In the genomic region with DNA sequence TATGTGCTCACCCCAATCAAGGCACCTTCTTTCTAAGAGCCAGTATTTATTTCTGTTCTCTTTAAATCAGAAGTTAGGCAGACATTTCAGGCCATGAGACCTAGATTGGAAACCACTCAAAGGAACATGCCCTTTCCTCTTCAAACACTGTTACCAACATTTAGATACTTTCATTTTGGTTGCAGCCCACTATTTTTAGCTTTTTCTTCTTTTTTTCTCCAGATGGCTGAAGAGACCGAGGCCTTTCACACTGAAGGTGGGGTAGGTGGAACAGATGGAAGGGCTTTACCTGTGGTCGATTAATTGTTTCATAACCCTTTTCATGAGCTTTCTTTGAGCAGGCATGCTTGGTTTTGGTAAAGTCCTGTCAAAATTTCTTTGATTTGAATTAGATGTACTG, we compare ENCODE assay signal across 29 cellular contexts. TPM values are rescaled to one million over a fixed set of nuclear protein-coding genes. Genes with fewer than 3 reads are reported as not detected.
A peak's percentile ranks its signal among the peaks of the same experiment; 100 is the strongest.
DNase-seq lines count a peak whose midpoint lies in the region; ATAC-seq, FAIRE-seq and TF ChIP-seq lines count a peak whose summit lies in the region.
"Had no signal": no experiment of that assay in that cellular context is flagged by ENCODE, and none has a peak within 500 bp of the region (broad histone marks: within the 10 kb centered on the region; RNA-seq: fewer than 3 reads in every experiment).

No MANE protein-coding gene starts in this region.

- POLR2A ChIA-PET in GM12878 (lab: Charles Lee): interaction anchor here (0.9 to 1.7 kb wide), 5 partner anchors 8 to 58 kb away, joined by 3 to 5 read pairs (median 4); no protein-coding TSS in a partner anchor

- in situ Hi-C loops in GM13976 (cut with MboI; ENCODE audit: low sequenced_read_pairs, unreplicated experiment) (no loop called here), GM12878 (cut with MboI) (no loop called here)

- H2AFZ ChIP-seq in DND-41 (ENCODE audit: low read depth, low read length) (no peak overlapping the region), GM12878 (ENCODE audit: control insufficient read depth, low read depth, low read length) (no peak overlapping the region)
- H2AFZ ChIP-seq: neural progenitor cell, parathyroid adenoma had no signal

- H3K27me3 ChIP-seq in DND-41 (ENCODE audit: insufficient read depth, low read length, poor library complexity) (no peaks in the 10 kb centered on the region), GM12878 (replicated peaks in 1 of 2; ENCODE audit: control insufficient read depth in 2 of 2, insufficient read depth in 2 of 2, low read length in 1 of 2) (no peaks in the 10 kb centered on the region)
- H3K27me3 ChIP-seq: Peyer's patch, right atrium auricular region had no signal

- peak in 1 of 2 experiments; percentile 44; a peak in 1 of 4 replicates for TF ChIP-seq EP300 in GM12878 (IDR thresholded peaks at IDR 0.05; ENCODE audit: borderline replicate concordance in 1 of 2, control insufficient read depth in 1 of 2, low read depth in 2 of 2, low read length in 2 of 2)

- CTCF ChIA-PET in GM12878 (lab: Yijun Ruan, JAX): interaction anchor here (0.6 to 2.8 kb wide), 9 partner anchors 12 to 92 kb away, joined by 3 to 9 read pairs (median 3); no protein-coding TSS in a partner anchor

- H3K4me3 ChIP-seq in DND-41 (ENCODE audit: low read depth in 1 of 2, low read length in 2 of 2) (no peak overlapping the region), GM12878 (no peak overlapping the region)
- H3K4me3 ChIP-seq: lung, neural progenitor cell, Peyer's patch, right atrium auricular region had no signal

- DNase-seq in DND-41: no peak
- DNase-seq in GM13976 (ENCODE audit: low spot score): peak; percentile 24
- peak; percentile 9 for DNase-seq in GM12878 (ENCODE audit: low read depth, low spot score)
- DNase-seq in iPS-NIHi11 (ENCODE audit: low spot score): no peak
- DNase-seq in medulla oblongata (ENCODE audit: extremely low spot score): no peak
- DNase-seq: activated CD4-positive, alpha-beta T cell treated with anti-CD3 and anti-CD28 coated beads, Interleukin-2, amount 50 U/mL, for 1 hour; activated CD8-positive, alpha-beta memory T cell treated with anti-CD3 and anti-CD28 coated beads, Interleukin-2, amount 50 U/mL, for 4 hours; activated naive CD8-positive, alpha-beta T cell treated with anti-CD3 and anti-CD28 coated beads for 36 hours; aorta; Calu3; effector CD4-positive, alpha-beta T cell; IMR-90; NCI-H1105; NCI-H1930; NCI-H526 treated with DMSO at 0.1 percent for 48 hours; Peyer's patch; SIG-M5; stimulated activated CD4-positive, alpha-beta T cell treated with anti-CD3 and anti-CD28 coated beads, Interleukin-2, amount 100 ng/mL, for 24 hours; trophoblast cell had no signal

- TF ChIP-seq POLR2A in GM12878 (IDR thresholded peaks at IDR 0.05; ENCODE audit: low read depth, low read length): no peak

- SMC1A ChIA-PET in GM12878 (lab: Charles Lee; ENCODE audit: uncharacterized antibody, unreplicated experiment): interaction anchor here (0.6 to 3.5 kb wide), 17 partner anchors 10 to 117 kb away, joined by 3 to 28 read pairs (median 6); a partner anchor contains a TSS

- BruUV-seq in GM12878 (replicated peaks; lab: Mats Ljungman, UMichigan): no TSS peak

- RAD21 ChIA-PET in GM12878 (lab: Charles Lee; ENCODE audit: unreplicated experiment): interaction anchor here (1.3 to 3.9 kb wide), 10 partner anchors 11 to 62 kb away, joined by 3 to 16 read pairs (median 5); a partner anchor contains a TSS

- no peak for TF ChIP-seq CTCF in DND-41 (IDR thresholded peaks at IDR 0.05; ENCODE audit: borderline replicate concordance, extremely low read depth, low read length, poor library complexity, severe bottlenecking)
- TF ChIP-seq CTCF in GM13976 (IDR thresholded peaks at IDR 0.05; ENCODE audit: borderline replicate concordance, control extremely low read depth, extremely low read depth, insufficient read depth, missing control alignments): no peak
- TF ChIP-seq CTCF in GM12878 (IDR thresholded peaks at IDR 0.05 in 2 of 3, conservative IDR thresholded peaks at IDR 0.05 in 1 of 3; ENCODE audit: control insufficient read depth in 2 of 3, extremely low read depth in 1 of 3, insufficient read depth in 1 of 3, low read depth in 3 of 3, low read length in 3 of 3): no peak

- ATAC-seq in DND-41 (ENCODE audit: insufficient read depth, low read depth) (no peak), HG02852 (IDR thresholded peaks at IDR 0.05; ENCODE audit: unreplicated experiment) (peak; percentile 76), GM12878 (peak; percentile 78), GM21526 (IDR thresholded peaks at IDR 0.05; ENCODE audit: low FRiP score, unreplicated experiment) (no peak)

- no peak overlapping the region for H3K4me2 ChIP-seq in DND-41 (ENCODE audit: insufficient read depth, low read length)
- peak overlapping the region; percentile 1; the same call in 1 of the 2 replicates for H3K4me2 ChIP-seq in GM12878 (ENCODE audit: control insufficient read depth, insufficient read depth)
- H3K4me2 ChIP-seq: neural progenitor cell had no signal

- H3K36me3 ChIP-seq in DND-41 (ENCODE audit: insufficient read depth, low read length) (peaks cover 87% of the 10 kb centered on the region), GM12878 (ENCODE audit: control insufficient read depth in 2 of 2, insufficient read depth in 2 of 2, low read length in 1 of 2) (no peaks in the 10 kb centered on the region; a peak in 1 of 4 replicates)
- H3K36me3 ChIP-seq: neural progenitor cell, Peyer's patch, right atrium auricular region had no signal

- H3K79me2 ChIP-seq in DND-41 (ENCODE audit: insufficient read depth, low read length) (peaks cover 100% of the 10 kb centered on the region), GM12878 (ENCODE audit: control insufficient read depth, insufficient read depth, low read length) (no peaks in the 10 kb centered on the region)
- H3K79me2 ChIP-seq: parathyroid adenoma had no signal

- peak; percentile 25; the same call in 1 of the 2 replicates for TF ChIP-seq RAD21 in GM12878 (IDR thresholded peaks at IDR 0.05; ENCODE audit: insufficient read depth, low read depth, low read length)

- H3K9me3 ChIP-seq in DND-41 (ENCODE audit: insufficient read depth, low read length, severe bottlenecking) (peaks cover 3% of the 10 kb centered on the region), GM12878 (replicated peaks; ENCODE audit: control insufficient read depth, insufficient read depth, low read length) (peaks cover 5% of the 10 kb centered on the region; the same call in 2 of the 3 replicates)
- H3K9me3 ChIP-seq: Peyer's patch had no signal

- intact Hi-C loops in GM12878 (cut with micrococcal nuclease; ENCODE audit: unreplicated experiment): no loop called here

- WGBS in GM12878 (ENCODE audit: insufficient coverage, insufficient replicate concordance, low lambda C conversion rate, missing lambda C conversion rate): 8% methylated on average over 2 of the region's 2 CpGs

- FAIRE-seq in GM12878 (lab: Jason Lieb, UNC): peak; percentile 7
- FAIRE-seq: colon, H1 had no signal

- no peak overlapping the region for H3K9ac ChIP-seq in DND-41 (ENCODE audit: low read depth, low read length)
- H3K9ac ChIP-seq in GM12878 (ENCODE audit: control insufficient read depth, insufficient read depth, low read length): no peak overlapping the region
- H3K9ac ChIP-seq: neural progenitor cell, parathyroid adenoma had no signal

- peaks cover 49% of the 10 kb centered on the region for H3K4me1 ChIP-seq in DND-41 (ENCODE audit: insufficient read depth, low read length)
- peaks cover 27% of the 10 kb centered on the region for H3K4me1 ChIP-seq in GM12878 (ENCODE audit: control insufficient read depth, insufficient read depth, low read length)
- H3K4me1 ChIP-seq: neural progenitor cell, parathyroid adenoma, right atrium auricular region had no signal

- H3K27ac ChIP-seq in DND-41 (ENCODE audit: low read length) (peak overlapping the region; percentile 37), GM12878 (ENCODE audit: control insufficient read depth, insufficient read depth) (no peak overlapping the region)
- H3K27ac ChIP-seq: neural progenitor cell, parathyroid adenoma, right atrium auricular region had no signal

- H4K20me1 ChIP-seq in DND-41 (ENCODE audit: insufficient read depth, low read length): peaks cover 48% of the 10 kb centered on the region
- H4K20me1 ChIP-seq in GM12878 (ENCODE audit: control insufficient read depth, insufficient read depth): no peaks in the 10 kb centered on the region

RNA-seq across cellular contexts. Expression of a gene that starts 10.9 kb away (rescaled TPM):
- total RNA-seq in GM12878 (2013; cell fraction: nucleolus; rRNA removed): 1,143 and 1,248 TPM in 2 replicates
- 10.3 and 15.3 TPM in 2 replicates for total RNA-seq in GM12878 (2014; rRNA removed)
- total RNA-seq in GM12878 (2014; rRNA removed; fragmentation: Illumina TruSeq; extraction: Trizol): 16.5 and 16.9 TPM in 2 replicates
- 11.3 and 13.0 TPM in 2 replicates for total RNA-seq in GM12878 (2021)
- 32.2 TPM for polyA plus RNA-seq in GM12878 (2011; ENCODE audit: low read depth)
- 74.1 and 78.7 TPM in 2 replicates for polyA plus RNA-seq in GM12878 (2011; rRNA removed)
- 25.7 and 31.0 TPM in 2 replicates for polyA plus RNA-seq in GM12878 (2011; cell fraction: cytosol; rRNA removed)
- 87.9 and 98.5 TPM in 2 replicates for polyA plus RNA-seq in GM12878 (2011; cell fraction: nucleus; rRNA removed)
- polyA plus RNA-seq in GM12878 (2012): 9.8 and 36.1 TPM in 2 replicates
- polyA plus RNA-seq in GM12878 (2014; fragmentation: Illumina TruSeq; extraction: Trizol): 21.0 and 23.7 TPM in 2 replicates
- polyA plus RNA-seq in GM12878 (2014; fragmentation: Nextera tagmentation; extraction: Ambion mirVana): 10 to 100 TPM in 1 of 2 experiments, 1 to 10 TPM in 1; 10.0 to 10.8 TPM
- polyA plus RNA-seq in GM12878 (2014; rRNA removed): 14.3 and 17.4 TPM in 2 replicates
- polyA plus RNA-seq in GM12878 (2016; fragmentation: Nextera tagmentation; extraction: Ambion mirVana): 10 to 100 TPM in 1 of 2 experiments, 1 to 10 TPM in 1; 9.8 to 10.8 TPM
- polyA minus RNA-seq in GM12878 (2011; rRNA and poly(A)+ RNA removed): 40.2 and 47.4 TPM in 2 replicates
- polyA minus RNA-seq in GM12878 (2011; cell fraction: cytosol; rRNA and poly(A)+ RNA removed): 7.9 and 22.1 TPM in 2 replicates
- polyA minus RNA-seq in GM12878 (2011; cell fraction: nucleus; rRNA and poly(A)+ RNA removed): 67.9 and 91.2 TPM in 2 replicates

RNA-seq across cellular contexts. Expression of a gene that starts 33.5 kb away (rescaled TPM):
- 0.47 and 0.48 TPM in 2 replicates for total RNA-seq in GM12878 (2013; cell fraction: nucleolus; rRNA removed)
- 2.6 and 2.9 TPM in 2 replicates for total RNA-seq in GM12878 (2014; rRNA removed)
- 2.3 TPM in 2 replicates for total RNA-seq in GM12878 (2014; rRNA removed; fragmentation: Illumina TruSeq; extraction: Trizol)
- total RNA-seq in GM12878 (2021): 1.8 and 2.3 TPM in 2 replicates
- polyA plus RNA-seq in GM12878 (2011; ENCODE audit: low read depth): 11.3 TPM
- 0.05 and 0.09 TPM in 2 replicates for polyA plus RNA-seq in GM12878 (2011; rRNA removed)
- 0.04 and 0.05 TPM in 2 replicates for polyA plus RNA-seq in GM12878 (2011; cell fraction: cytosol; rRNA removed)
- 0.07 TPM in 1 of 2 replicates, not detected in the other for polyA plus RNA-seq in GM12878 (2011; cell fraction: nucleus; rRNA removed)
- polyA plus RNA-seq in GM12878 (2012): 0.38 and 10.5 TPM in 2 replicates
- 3.0 and 3.6 TPM in 2 replicates for polyA plus RNA-seq in GM12878 (2014; fragmentation: Illumina TruSeq; extraction: Trizol)
- 1 to 10 TPM; 3.1 to 3.9 TPM for polyA plus RNA-seq in GM12878 (2014; fragmentation: Nextera tagmentation; extraction: Ambion mirVana)
- polyA plus RNA-seq in GM12878 (2014; rRNA removed): 1.5 and 2.4 TPM in 2 replicates
- under 1 TPM; 0.52 to 0.77 TPM for polyA plus RNA-seq in GM12878 (2016; fragmentation: Nextera tagmentation; extraction: Ambion mirVana)
- polyA minus RNA-seq in GM12878 (2011; rRNA and poly(A)+ RNA removed): 0.62 TPM in 1 of 2 replicates, not detected in the other
- polyA minus RNA-seq in GM12878 (2011; cell fraction: cytosol; rRNA and poly(A)+ RNA removed): not detected in 2 replicates
- polyA minus RNA-seq in GM12878 (2011; cell fraction: nucleus; rRNA and poly(A)+ RNA removed): not detected in 2 replicates
- total RNA-seq: activated naive CD8-positive, alpha-beta T cell treated with anti-CD3 and anti-CD28 coated beads for 36 hours; aorta; Calu3; H1; IMR-90; kidney epithelial cell; right atrium auricular region had no signal
- polyA plus RNA-seq: CD14-positive monocyte, H1, IMR-90 had no signal

RNA-seq across cellular contexts. Expression of a gene that starts 56.5 kb away (rescaled TPM):
- 48.3 and 57.9 TPM in 2 replicates for total RNA-seq in GM12878 (2013; cell fraction: nucleolus; rRNA removed)
- total RNA-seq in GM12878 (2014; rRNA removed): 1.1 TPM in 2 replicates
- 0.89 and 1.4 TPM in 2 replicates for total RNA-seq in GM12878 (2014; rRNA removed; fragmentation: Illumina TruSeq; extraction: Trizol)
- total RNA-seq in GM12878 (2021): 1.5 and 3.5 TPM in 2 replicates
- polyA plus RNA-seq in GM12878 (2011; ENCODE audit: low read depth): 1.2 TPM
- 2.6 and 4.1 TPM in 2 replicates for polyA plus RNA-seq in GM12878 (2011; rRNA removed)
- polyA plus RNA-seq in GM12878 (2011; cell fraction: cytosol; rRNA removed): 2.8 and 4.9 TPM in 2 replicates
- polyA plus RNA-seq in GM12878 (2011; cell fraction: nucleus; rRNA removed): 16.3 and 19.0 TPM in 2 replicates
- 0.08 and 2.6 TPM in 2 replicates for polyA plus RNA-seq in GM12878 (2012)
- polyA plus RNA-seq in GM12878 (2014; fragmentation: Illumina TruSeq; extraction: Trizol): 0.89 and 1.3 TPM in 2 replicates
- under 1 TPM; 0.45 to 0.66 TPM for polyA plus RNA-seq in GM12878 (2014; fragmentation: Nextera tagmentation; extraction: Ambion mirVana)
- 1.8 and 2.7 TPM in 2 replicates for polyA plus RNA-seq in GM12878 (2014; rRNA removed)
- polyA plus RNA-seq in GM12878 (2016; fragmentation: Nextera tagmentation; extraction: Ambion mirVana): 1 to 10 TPM in 1 of 2 experiments, under 1 TPM in 1; 0.31 to 1.1 TPM
- 3.6 and 13.7 TPM in 2 replicates for polyA minus RNA-seq in GM12878 (2011; rRNA and poly(A)+ RNA removed)
- 1.5 TPM in 1 of 2 replicates, not detected in the other for polyA minus RNA-seq in GM12878 (2011; cell fraction: cytosol; rRNA and poly(A)+ RNA removed)
- 2.4 and 5.8 TPM in 2 replicates for polyA minus RNA-seq in GM12878 (2011; cell fraction: nucleus; rRNA and poly(A)+ RNA removed)
- total RNA-seq: activated naive CD8-positive, alpha-beta T cell treated with anti-CD3 and anti-CD28 coated beads for 36 hours; H1; IMR-90; right atrium auricular region had no signal
- polyA plus RNA-seq: CD14-positive monocyte, IMR-90 had no signal

Comparison
In these comparisons a context has a peak if more than half of its experiments do, and no peak if none do; other contexts are left out.
1. ATAC-seq: peak in HG02852 (single experiment) and GM12878 (single experiment); none in DND-41 (single experiment) and GM21526 (single experiment).
2. DNase-seq: peak in GM13976 (single experiment) and GM12878 (single experiment); none in DND-41 (single experiment), iPS-NIHi11 (single experiment) and medulla oblongata (single experiment).